1 cellular context compared by ENCODE assay signal in the genomic region with DNA sequence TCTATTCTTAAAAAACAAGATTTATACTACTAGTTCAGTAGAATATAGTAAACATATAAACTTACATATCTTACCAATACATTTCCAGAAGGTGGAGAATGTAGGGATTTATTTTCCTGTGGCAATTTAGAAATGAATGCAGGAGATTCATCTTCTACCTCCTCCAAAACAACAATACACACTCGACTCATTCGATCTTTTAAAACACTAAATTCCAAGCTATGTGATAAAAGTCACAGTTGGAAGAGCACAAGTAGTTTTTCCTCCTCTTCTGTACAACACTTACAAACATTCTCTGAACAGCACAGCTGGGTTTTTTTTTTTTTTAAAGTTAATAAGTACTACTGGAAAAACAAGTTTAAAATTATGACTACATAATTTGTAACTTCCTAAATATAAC.
TF ChIP-seq lines count a peak whose summit lies in the region.

No MANE protein-coding gene starts in this region.

TF ChIP-seq in GM23338, 12 proteins besides CTCF, POLR2A, EP300 and RAD21 (continued from another document):
- no peak for TF ChIP-seq ZNF331 (CRISPR knock-in tag; IDR thresholded peaks at IDR 0.05; ENCODE audit: low read depth)
- TF ChIP-seq, protein P1, sequence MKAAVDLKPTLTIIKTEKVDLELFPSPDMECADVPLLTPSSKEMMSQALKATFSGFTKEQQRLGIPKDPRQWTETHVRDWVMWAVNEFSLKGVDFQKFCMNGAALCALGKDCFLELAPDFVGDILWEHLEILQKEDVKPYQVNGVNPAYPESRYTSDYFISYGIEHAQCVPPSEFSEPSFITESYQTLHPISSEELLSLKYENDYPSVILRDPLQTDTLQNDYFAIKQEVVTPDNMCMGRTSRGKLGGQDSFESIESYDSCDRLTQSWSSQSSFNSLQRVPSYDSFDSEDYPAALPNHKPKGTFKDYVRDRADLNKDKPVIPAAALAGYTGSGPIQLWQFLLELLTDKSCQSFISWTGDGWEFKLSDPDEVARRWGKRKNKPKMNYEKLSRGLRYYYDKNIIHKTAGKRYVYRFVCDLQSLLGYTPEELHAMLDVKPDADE (IDR thresholded peaks at IDR 0.05) = no peak
- TF ChIP-seq EZH2 (IDR thresholded peaks at IDR 0.05; ENCODE audit: low read depth, unreplicated experiment) = no peak
- TF ChIP-seq EZH2phosphoT487 (IDR thresholded peaks at IDR 0.05; ENCODE audit: unreplicated experiment) = no peak
- no peak for TF ChIP-seq JUNB (IDR thresholded peaks at IDR 0.05; ENCODE audit: unreplicated experiment)
TF ChIP-seq in GM23338: peak in this region for 0.
